ENCODE assay signal across 18 cellular contexts in genomic region chr5:16137177-16137576, GRCh38. TPM values are rescaled to one million over a fixed set of nuclear protein-coding genes. Genes with fewer than 3 reads are reported as not detected.
DNase-seq lines count a peak whose midpoint lies in the region; ATAC-seq and TF ChIP-seq lines count a peak whose summit lies in the region.
"Had no signal": no experiment of that assay in that cellular context is flagged by ENCODE, and none has a peak within 500 bp of the region (broad histone marks: within the 10 kb centered on the region; RNA-seq: fewer than 3 reads in every experiment).

No MANE protein-coding gene starts in this region.

- peak; percentile 53 for ATAC-seq in Right ventricle myocardium superior (ENCODE audit: poor library complexity)
- ATAC-seq in left ventricle myocardium superior: peak; percentile 74
- ATAC-seq in right cardiac atrium: no peak
- ATAC-seq in left colon: no peak
- ATAC-seq: GM12878 had no signal

- TF ChIP-seq CTCF in right atrium auricular region (IDR thresholded peaks at IDR 0.05): no peak

- DNase-seq in Right ventricle myocardium superior (no peak), right atrium auricular region (ENCODE audit: low spot score) (no peak), left ventricle myocardium superior (no peak), right cardiac atrium (no peak), SK-MEL-5 (ENCODE audit: low read depth, low spot score) (peak; percentile 13), SKM-1 (lab: John Stamatoyannopoulos, UW; ENCODE audit: unreplicated experiment) (no peak), left colon (no peak)
- DNase-seq: AML-193; CD4-positive, alpha-beta memory T cell; DMS53; DND-41; EL; H9 had no signal

- H3K4me1 ChIP-seq in right atrium auricular region (no peaks in the 10 kb centered on the region), right cardiac atrium (ENCODE audit: control insufficient read depth, insufficient read depth, low read length) (no peaks in the 10 kb centered on the region)
- H3K4me1 ChIP-seq: BLaER1 had no signal

- H3K36me3 ChIP-seq in right atrium auricular region: no peaks in the 10 kb centered on the region
- H3K36me3 ChIP-seq: BLaER1 had no signal

- H3K27ac ChIP-seq in right atrium auricular region (no peak overlapping the region), right cardiac atrium (ENCODE audit: low read length) (no peak overlapping the region)
- H3K27ac ChIP-seq: BLaER1 had no signal

- intact Hi-C loops in Right ventricle myocardium superior (cut with DNase I): loop anchor here (10.0 kb wide), 1 partner anchor 132 kb away; no protein-coding TSS in a partner anchor
- intact Hi-C loops in left ventricle myocardium superior (cut with micrococcal nuclease): no loop called here
- intact Hi-C loops in right cardiac atrium (cut with DNase I): no loop called here
- intact Hi-C loops in left colon (cut with DNase I, micrococcal nuclease): no loop called here

- peaks cover 0 to 15% of the 10 kb centered on the region in 2 donors for H3K9me3 ChIP-seq in right atrium auricular region
- peaks cover 8% of the 10 kb centered on the region for H3K9me3 ChIP-seq in right cardiac atrium (ENCODE audit: control insufficient read depth, low read length)

- no peak overlapping the region for H3K4me3 ChIP-seq in right atrium auricular region
- no peak overlapping the region for H3K4me3 ChIP-seq in right cardiac atrium (ENCODE audit: low read length)
- H3K4me3 ChIP-seq: BLaER1, GM12878 had no signal

- H3K27me3 ChIP-seq in right atrium auricular region: no peaks in the 10 kb centered on the region
- no peaks in the 10 kb centered on the region for H3K27me3 ChIP-seq in right cardiac atrium (ENCODE audit: control insufficient read depth, insufficient read depth)
- H3K27me3 ChIP-seq: BLaER1 had no signal

- in situ Hi-C loops in SK-MEL-5 (cut with HindIII; ENCODE audit: low pct_unique_long_range_greater_than_20kb, low sequenced_read_pairs): no loop called here

RNA-seq across cellular contexts. Expression of gene MARCHF11, which starts 42.4 kb away (rescaled TPM):
- 7.1 TPM for total RNA-seq in Right ventricle myocardium superior
- under 1 TPM; 0.24 to 0.33 TPM for total RNA-seq in right atrium auricular region
- total RNA-seq in left ventricle myocardium superior: 10.0 TPM
- 1 to 10 TPM; 1.3 to 3.2 (median 2.2) TPM for total RNA-seq in right cardiac atrium
- 2.7 TPM for polyA plus RNA-seq in right cardiac atrium
- total RNA-seq in SK-MEL-5 (2014; rRNA removed; shearing (Covaris generic)): not detected in 2 replicates
- not detected in 2 replicates for polyA plus RNA-seq in SK-MEL-5 (2015; cell fraction: cytosol; rRNA removed)
- polyA plus RNA-seq in SK-MEL-5 (2015; cell fraction: nucleus; rRNA removed): not detected in 2 replicates
- total RNA-seq in left colon: not detected
- total RNA-seq: CD4-positive, alpha-beta memory T cell; G401; GM12878; HT-29 had no signal
- polyA plus RNA-seq: CD14-positive monocyte; CD4-positive, alpha-beta memory T cell had no signal

Comparison
In these comparisons a context has a peak if more than half of its experiments do, and no peak if none do; other contexts are left out.
1. ATAC-seq: peak in Right ventricle myocardium superior (single experiment) and left ventricle myocardium superior (single experiment); none in right cardiac atrium (0 of 2) and left colon (single experiment).